In genomic region chr11:110301032-110301431, GRCh38 we compare ENCODE assay signal across 23 cellular contexts. TPM values are rescaled to one million over a fixed set of nuclear protein-coding genes. Genes with fewer than 3 reads are reported as not detected.
DNase-seq lines count a peak whose midpoint lies in the region; ATAC-seq and TF ChIP-seq lines count a peak whose summit lies in the region.
"Had no signal": no experiment of that assay in that cellular context is flagged by ENCODE, and none has a peak within 500 bp of the region (broad histone marks: within the 10 kb centered on the region; RNA-seq: fewer than 3 reads in every experiment).

No MANE protein-coding gene starts in this region.

- no peaks in the 10 kb centered on the region for H3K27me3 Mint-ChIP-seq in WTC11 (ENCODE audit: low read depth)
- H3K27me3 Mint-ChIP-seq: CD4-positive, alpha-beta T cell; CD8-positive, alpha-beta memory T cell had no signal

- H3K27me3 ChIP-seq in H7 (ENCODE audit: control insufficient read depth, insufficient read depth, low read length), result no peaks in the 10 kb centered on the region
- no peaks in the 10 kb centered on the region for H3K27me3 ChIP-seq in testis
- H3K27me3 ChIP-seq: BLaER1 treated with 17β-estradiol and CSF1 and Interleukin-3, amounts not matched to agents 10 nM and 100 nM had no signal

- H3K27ac ChIP-seq in testis, result peak overlapping the region; percentile 8 to 44
- H3K27ac ChIP-seq: BLaER1 treated with 17β-estradiol and CSF1 and Interleukin-3, amounts not matched to agents 10 nM and 100 nM had no signal

- peaks cover 29% of the 10 kb centered on the region for H3K4me1 ChIP-seq in testis
- H3K4me1 ChIP-seq: BE2C had no signal

- TF ChIP-seq CTCF in WTC11 (IDR thresholded peaks at IDR 0.05) (no peak), testis (IDR thresholded peaks at IDR 0.05) (no peak)

- CTCF ChIA-PET in WTC11 (lab: Charles Lee), result no interaction called here

- WGBS in testis, 2 donors, result 76 to 94% methylated on average over 21 to 27 of the region's 27 CpGs

- H3K36me3 Mint-ChIP-seq in WTC11, result peaks cover 3% of the 10 kb centered on the region; the same call in 1 of the 2 replicates
- H3K36me3 Mint-ChIP-seq: CD14-positive monocyte; CD8-positive, alpha-beta memory T cell had no signal

- no peak for TF ChIP-seq POLR2A in testis (IDR thresholded peaks at IDR 0.05)

- H3K4me3 ChIP-seq in H7 (ENCODE audit: insufficient read depth, low read depth, low read length) (no peak overlapping the region), testis (peak overlapping the region; percentile 1 to 41)
- H3K4me3 ChIP-seq: A549; BLaER1 treated with 17β-estradiol and CSF1 and Interleukin-3, amounts not matched to agents 10 nM and 100 nM had no signal

- DNase-seq in ELF-1 (ENCODE audit: low read depth, low spot score) (peak; percentile 52), H7 (peak; percentile 36), WTC11 (ENCODE audit: low spot score) (peak; percentile 35), testis (no peak), T-helper 1 cell (no peak), MV-4-11 (lab: John Stamatoyannopoulos, UW) (no peak), middle frontal gyrus (ENCODE audit: extremely low spot score, low spot score) (no peak)
- DNase-seq: 8988T; ACHN; AML-193; BE2C; CD4-positive, alpha-beta T cell; CD8-positive, alpha-beta memory T cell; DMS 273 treated with DMSO at 0.1 percent for 48 hours; DMS79; EL; GF-D8; GOT3; HFFc6 had no signal

- intact Hi-C loops in testis (cut with DNase I; ENCODE audit: low total_unique reads), result no loop called here

- no peak overlapping the region for H3K27ac Mint-ChIP-seq in WTC11
- H3K27ac Mint-ChIP-seq: CD14-positive monocyte; CD4-positive, alpha-beta T cell; CD8-positive, alpha-beta memory T cell; HFFc6 had no signal

- H3K9me3 ChIP-seq in testis, result no peaks in the 10 kb centered on the region
- H3K9me3 ChIP-seq: BE2C had no signal

- POLR2A ChIA-PET in WTC11 (lab: Charles Lee), result no interaction called here

- H3K9me3 Mint-ChIP-seq in WTC11, result peaks cover 10% of the 10 kb centered on the region
- H3K9me3 Mint-ChIP-seq: CD14-positive monocyte; CD4-positive, alpha-beta T cell; CD8-positive, alpha-beta memory T cell; HFFc6 had no signal

- H3K36me3 ChIP-seq in H7 (replicated peaks; ENCODE audit: control insufficient read depth, insufficient read depth, low read length) (no peaks in the 10 kb centered on the region), testis (ENCODE audit: low read depth, missing control alignments) (no peaks in the 10 kb centered on the region)
- H3K36me3 ChIP-seq: BLaER1 treated with 17β-estradiol and CSF1 and Interleukin-3, amounts not matched to agents 10 nM and 100 nM had no signal

- H3K4me1 Mint-ChIP-seq in WTC11, result peaks cover 22% of the 10 kb centered on the region

- peak; percentile 19 for ATAC-seq in WTC11
- ATAC-seq: A549, HCT116 had no signal

- no peak overlapping the region for H3K4me3 Mint-ChIP-seq in WTC11
- H3K4me3 Mint-ChIP-seq: CD14-positive monocyte; CD4-positive, alpha-beta T cell; HFFc6 had no signal

TF ChIP-seq in WTC11, 78 proteins besides CTCF, POLR2A, EP300 and RAD21 (continues in another document):
- TF ChIP-seq ZSCAN18 (CRISPR knock-in tag; IDR thresholded peaks at IDR 0.05) (no peak), GABPB1 (CRISPR knock-in tag; IDR thresholded peaks at IDR 0.05) (no peak), ZNF416 (CRISPR knock-in tag; IDR thresholded peaks at IDR 0.05) (no peak), HMGA2 (CRISPR knock-in tag; IDR thresholded peaks at IDR 0.05) (no peak), SMAD4 (CRISPR knock-in tag; IDR thresholded peaks at IDR 0.05) (no peak), KAT7 (CRISPR knock-in tag; IDR thresholded peaks at IDR 0.05; ENCODE audit: borderline replicate concordance) (no peak), ATF6 (CRISPR knock-in tag; IDR thresholded peaks at IDR 0.05) (no peak), AFF4 (CRISPR knock-in tag; IDR thresholded peaks at IDR 0.05; ENCODE audit: borderline replicate concordance) (no peak), E2F4 (CRISPR knock-in tag; IDR thresholded peaks at IDR 0.05; ENCODE audit: borderline replicate concordance, low read depth) (no peak), ERG (CRISPR knock-in tag; IDR thresholded peaks at IDR 0.05) (no peak)

RNA-seq across cellular contexts. Expression of gene RDX, which starts 4.6 kb away (rescaled TPM):
- total RNA-seq in H7 (2014; rRNA removed; shearing (Covaris generic)), result 64.6 and 72.1 TPM in 2 replicates
- 71.8 to 77.4 TPM (median 72.9 TPM) in 3 replicates for total RNA-seq in WTC11 (2021)
- 100 to 1,000 TPM; 144 to 170 TPM for total RNA-seq in testis
- polyA plus RNA-seq in testis (ENCODE audit: insufficient read depth, low read depth, low replicate concordance), result 39.8 TPM

Comparison
In these comparisons a context has a peak if more than half of its experiments do, and no peak if none do; other contexts are left out.
1. DNase-seq: peak in ELF-1 (single experiment), H7 (single experiment) and WTC11 (single experiment); none in testis (single experiment), T-helper 1 cell (0 of 5), MV-4-11 (single experiment) and middle frontal gyrus (single experiment).